25 cellular contexts compared by ENCODE assay signal in genomic region chr20:56683077-56683865, GRCh38. TPM values are rescaled to one million over a fixed set of nuclear protein-coding genes. Genes with fewer than 3 reads are reported as not detected.
DNase-seq lines count a peak whose midpoint lies in the region; TF ChIP-seq lines count a peak whose summit lies in the region.
"Had no signal": no experiment of that assay in that cellular context is flagged by ENCODE, and none has a peak within 500 bp of the region (broad histone marks: within the 10 kb centered on the region; RNA-seq: fewer than 3 reads in every experiment).

No MANE protein-coding gene starts in this region.

- H3K9ac ChIP-seq in mammary epithelial cell (ENCODE audit: insufficient read depth, low read length) (no peak overlapping the region), smooth muscle cell (ENCODE audit: low read depth) (no peak overlapping the region)
- H3K9ac ChIP-seq: BLaER1 had no signal

- dilution Hi-C loops in mammary epithelial cell (cut with HindIII; ENCODE audit: low sequenced_read_pairs) = loop anchor here (5.0 kb wide), 1 partner anchor 74 kb away; no protein-coding TSS in a partner anchor

- no peaks in the 10 kb centered on the region for H3F3A ChIP-seq in smooth muscle cell (ENCODE audit: low read depth)

- WGBS in mammary epithelial cell (ENCODE audit: low coverage, missing lambda C conversion rate) = 49% methylated on average over 10 of the region's 11 CpGs
- WGBS in smooth muscle cell (ENCODE audit: low lambda C conversion rate) = 73% methylated on average over 11 of the region's 11 CpGs

- no TSS peak for BruUV-seq in mammary epithelial cell (replicated peaks; lab: Mats Ljungman, UMichigan)

- H3K27ac ChIP-seq in mammary epithelial cell (ENCODE audit: insufficient read depth, low read depth, low read length) (no peak overlapping the region), smooth muscle cell (ENCODE audit: low read depth) (peak overlapping the region; percentile 57)
- H3K27ac ChIP-seq: BLaER1 had no signal

- H2AFZ ChIP-seq in mammary epithelial cell (ENCODE audit: low read depth, low read length) = no peak overlapping the region
- no peak overlapping the region for H2AFZ ChIP-seq in smooth muscle cell (ENCODE audit: low read depth)

- no peaks in the 10 kb centered on the region for H3K36me3 ChIP-seq in mammary epithelial cell (ENCODE audit: insufficient read depth, low read length)
- H3K36me3 ChIP-seq in smooth muscle cell (ENCODE audit: low read depth) = no peaks in the 10 kb centered on the region
- H3K36me3 ChIP-seq: BLaER1, MG63 had no signal

- CTCF ChIA-PET in mammary epithelial cell (lab: Charles Lee; ENCODE audit: low non-redundant PET) = no interaction called here

- H3K4me1 ChIP-seq in mammary epithelial cell (ENCODE audit: insufficient read depth, low read length) = no peaks in the 10 kb centered on the region
- no peaks in the 10 kb centered on the region for H3K4me1 ChIP-seq in smooth muscle cell (ENCODE audit: low read depth)

- peak; percentile 56 to 77 for DNase-seq in T47D (ENCODE audit: low read depth in 1 of 2, low spot score in 1 of 2)
- DNase-seq in mammary epithelial cell = no peak
- DNase-seq in NCI-H82 (lab: John Stamatoyannopoulos, UW) = peak; percentile 75
- DNase-seq in epithelial cell of esophagus (ENCODE audit: low read depth) = peak; percentile 28
- DNase-seq in smooth muscle cell (lab: John Stamatoyannopoulos, UW; ENCODE audit: unreplicated experiment) = no peak
- no peak for DNase-seq in T1000 (lab: John Stamatoyannopoulos, UW)
- DNase-seq in GDM1 (lab: John Stamatoyannopoulos, UW) = no peak
- no peak for DNase-seq in ACHN
- DNase-seq: 8988T; CD4-positive, CD25-positive, alpha-beta regulatory T cell; KBM-7; MG63; NCI-H1105 treated with DMSO at 0.1 percent for 48 hours; NCI-H1694; NCI-H2081 treated with DMSO at 0.1 percent for 48 hours; NCI-H2171; NCI-H226; NCI-H510A; NCI-H69; PC-3; T-cell had no signal

- H3K27me3 ChIP-seq in mammary epithelial cell (ENCODE audit: insufficient read depth, low read length) (no peaks in the 10 kb centered on the region), smooth muscle cell (ENCODE audit: low read depth) (no peaks in the 10 kb centered on the region)
- H3K27me3 ChIP-seq: BLaER1, MG63 had no signal

- in situ Hi-C loops in T47D (cut with HindIII; ENCODE audit: low pct_unique_long_range_greater_than_20kb, low sequenced_read_pairs) = no loop called here
- in situ Hi-C loops in mammary epithelial cell (cut with MboI; ENCODE audit: low sequenced_read_pairs in 2 of 2) = no loop called here
- in situ Hi-C loops in ACHN (cut with HindIII; ENCODE audit: low pct_ligation_motif_present, low pct_unique_long_range_greater_than_20kb, low sequenced_read_pairs) = no loop called here

- H4K20me1 ChIP-seq in mammary epithelial cell (ENCODE audit: insufficient read depth, low read length) = no peaks in the 10 kb centered on the region
- no peaks in the 10 kb centered on the region for H4K20me1 ChIP-seq in smooth muscle cell (ENCODE audit: low read depth)
- H4K20me1 ChIP-seq: BLaER1 had no signal

- TF ChIP-seq CTCF in mammary epithelial cell (conservative IDR thresholded peaks at IDR 0.05 in 1 of 2, IDR thresholded peaks at IDR 0.05 in 1 of 2; ENCODE audit: extremely low read depth in 1 of 2, insufficient read depth in 1 of 2, low read depth in 1 of 2, low read length in 2 of 2) = no peak
- no peak for TF ChIP-seq CTCF in epithelial cell of esophagus (IDR thresholded peaks at IDR 0.05; ENCODE audit: insufficient read depth, low read depth, low read length, missing control alignments)
- no peak for TF ChIP-seq CTCF in smooth muscle cell (IDR thresholded peaks at IDR 0.05; ENCODE audit: borderline replicate concordance, insufficient read depth, poor library complexity, severe bottlenecking)

- H3K4me2 ChIP-seq in mammary epithelial cell (ENCODE audit: insufficient read depth, low read depth, low read length) = no peak overlapping the region
- no peak overlapping the region for H3K4me2 ChIP-seq in smooth muscle cell
- H3K4me2 ChIP-seq: BLaER1 had no signal

- H3K9me3 ChIP-seq in mammary epithelial cell (replicated peaks; ENCODE audit: insufficient read depth, low read length) = no peaks in the 10 kb centered on the region
- H3K9me3 ChIP-seq in smooth muscle cell (replicated peaks; ENCODE audit: low read depth) = no peaks in the 10 kb centered on the region
- H3K9me3 ChIP-seq: BLaER1, MG63 had no signal

- intact Hi-C loops in mammary epithelial cell (cut with micrococcal nuclease) = no loop called here

- H3K79me2 ChIP-seq in mammary epithelial cell (ENCODE audit: insufficient read depth, low read length) = no peaks in the 10 kb centered on the region
- no peaks in the 10 kb centered on the region for H3K79me2 ChIP-seq in smooth muscle cell (ENCODE audit: low read depth)

- H3K4me3 ChIP-seq in mammary epithelial cell (replicated peaks in 1 of 3; ENCODE audit: insufficient read depth in 1 of 3, low read depth in 2 of 3, low read length in 3 of 3) (no peak overlapping the region), epithelial cell of esophagus (ENCODE audit: low read length) (no peak overlapping the region), smooth muscle cell (no peak overlapping the region)
- H3K4me3 ChIP-seq: BLaER1, GM12878, MG63 had no signal

RNA-seq across cellular contexts. Expression of gene TFAP2C, which starts 54.2 kb away (rescaled TPM):
- total RNA-seq in mammary epithelial cell = 10 to 100 TPM; 20.0 to 23.3 TPM
- polyA plus RNA-seq in mammary epithelial cell = 12.7 TPM
- 18.0 TPM for polyA minus RNA-seq in mammary epithelial cell
- 3.4 and 5.8 TPM in 2 replicates for total RNA-seq in smooth muscle cell
- 2.5 and 7.3 TPM in 2 replicates for polyA plus RNA-seq in smooth muscle cell
- total RNA-seq: CD4-positive, CD25-positive, alpha-beta regulatory T cell; GM12878; HT-29; LHCN-M2 had no signal
- polyA plus RNA-seq: CD4-positive, CD25-positive, alpha-beta regulatory T cell had no signal

Comparison
In these comparisons a context has a peak if more than half of its experiments do, and no peak if none do; other contexts are left out.
1. DNase-seq: peak in T47D (2 of 2), NCI-H82 (single experiment) and epithelial cell of esophagus (single experiment); none in mammary epithelial cell (single experiment), smooth muscle cell (single experiment), T1000 (single experiment), GDM1 (single experiment) and ACHN (single experiment).